Comparison of ENCODE assay signal across 18 cellular contexts in genomic region chr13:22960827-22961226, GRCh38.
DNase-seq lines count a peak whose midpoint lies in the region; TF ChIP-seq lines count a peak whose summit lies in the region.
"Had no signal": no experiment of that assay in that cellular context is flagged by ENCODE, and none has a peak within 500 bp of the region (broad histone marks: within the 10 kb centered on the region; RNA-seq: fewer than 3 reads in every experiment).

No MANE protein-coding gene starts in this region.

- H3K27ac Mint-ChIP-seq in endodermal cell, result no peak overlapping the region
- H3K27ac Mint-ChIP-seq in osteocyte (ENCODE audit: unreplicated experiment), result no peak overlapping the region
- H3K27ac Mint-ChIP-seq: CD4-positive, alpha-beta memory T cell; GM23338 had no signal

- in situ Hi-C loops in GM13977 (cut with MboI; ENCODE audit: low pct_unique_long_range_greater_than_20kb, low sequenced_read_pairs, unreplicated experiment), result loop anchor here (5.0 kb wide), 1 partner anchor 1426 kb away; no protein-coding TSS in a partner anchor

- POLR2A ChIA-PET in GM10248 (lab: Yijun Ruan, JAX), result no interaction called here

- H3K36me3 Mint-ChIP-seq in endodermal cell (ENCODE audit: low read depth) (no peaks in the 10 kb centered on the region), osteocyte (ENCODE audit: unreplicated experiment) (no peaks in the 10 kb centered on the region)
- H3K36me3 Mint-ChIP-seq: CD14-positive monocyte; CD4-positive, alpha-beta memory T cell had no signal

- CTCF ChIA-PET in GM10248 (lab: Yijun Ruan, JAX), result no interaction called here

- H3K4me3 ChIP-seq in endodermal cell (ENCODE audit: low read length), result no peak overlapping the region
- H3K4me3 ChIP-seq: A549, BLaER1, GM12878, GM23338 had no signal

- H3K4me3 Mint-ChIP-seq in endodermal cell, result no peak overlapping the region
- H3K4me3 Mint-ChIP-seq in osteocyte (ENCODE audit: unreplicated experiment), result no peak overlapping the region
- H3K4me3 Mint-ChIP-seq: CD4-positive, alpha-beta memory T cell; GM23338; H9 had no signal

- no peaks in the 10 kb centered on the region for H3K4me1 ChIP-seq in endodermal cell (ENCODE audit: control insufficient read depth, insufficient read depth, low read length)
- H3K4me1 ChIP-seq: A549, BLaER1 had no signal

- H3K9ac ChIP-seq in endodermal cell (ENCODE audit: extremely low read depth, low read length, poor library complexity, severe bottlenecking), result no peak overlapping the region
- H3K9ac ChIP-seq: BLaER1 had no signal

- no peaks in the 10 kb centered on the region for H3K27me3 ChIP-seq in endodermal cell (ENCODE audit: control insufficient read depth, insufficient read depth, low read length, poor library complexity, severe bottlenecking)
- H3K27me3 ChIP-seq: BLaER1 had no signal

- no peaks in the 10 kb centered on the region for H3K9me3 ChIP-seq in endodermal cell (ENCODE audit: control insufficient read depth, low read length)
- H3K9me3 ChIP-seq: A549, BLaER1 had no signal

- H3K36me3 ChIP-seq in endodermal cell (ENCODE audit: control insufficient read depth, insufficient read depth, low read length), result no peaks in the 10 kb centered on the region
- H3K36me3 ChIP-seq: BLaER1 had no signal

- 93 to 95% methylated on average over 5 to 8 of the region's 8 CpGs for WGBS in endodermal cell (ENCODE audit: insufficient coverage in 1 of 2, insufficient read length in 1 of 2), 2 experiments

- H3K27me3 Mint-ChIP-seq in endodermal cell (ENCODE audit: insufficient read depth), result peaks cover 5% of the 10 kb centered on the region
- H3K27me3 Mint-ChIP-seq in osteocyte (ENCODE audit: unreplicated experiment), result no peaks in the 10 kb centered on the region

- peak; percentile 3 for DNase-seq in GM10248 (ENCODE audit: extremely low spot score)
- peak; percentile 4 for DNase-seq in GM13977 (ENCODE audit: low spot score)
- peak; percentile 26 for DNase-seq in endodermal cell
- peak; percentile 75 for DNase-seq in osteocyte (ENCODE audit: extremely low spot score, unreplicated experiment)
- no peak for DNase-seq in UCSD-AML1 (lab: John Stamatoyannopoulos, UW; ENCODE audit: unreplicated experiment)
- no peak for DNase-seq in effector CD8-positive, alpha-beta T cell (lab: John Stamatoyannopoulos, UW)
- no peak for DNase-seq in NCI-H2227 treated with DMSO at 0.1 percent for 48 hours (lab: John Stamatoyannopoulos, UW)
- DNase-seq: CD4-positive, alpha-beta memory T cell; DMS153; DMS79; GDM1; H9; KG1 had no signal

- no peak overlapping the region for H3K27ac ChIP-seq in endodermal cell (ENCODE audit: low read depth, low read length)
- H3K27ac ChIP-seq: A549, BLaER1 had no signal

- H3K4me1 Mint-ChIP-seq in endodermal cell (no peaks in the 10 kb centered on the region), osteocyte (ENCODE audit: unreplicated experiment) (peaks cover 1% of the 10 kb centered on the region)
- H3K4me1 Mint-ChIP-seq: CD4-positive, alpha-beta memory T cell had no signal

- no peaks in the 10 kb centered on the region for H3K9me3 Mint-ChIP-seq in endodermal cell
- no peaks in the 10 kb centered on the region for H3K9me3 Mint-ChIP-seq in osteocyte (ENCODE audit: unreplicated experiment)
- H3K9me3 Mint-ChIP-seq: GM23338 had no signal

- TF ChIP-seq CTCF in GM10248 (IDR thresholded peaks at IDR 0.05; ENCODE audit: control extremely low read depth, extremely low read depth, low read depth, missing control alignments) (no peak), GM13977 (IDR thresholded peaks at IDR 0.05; ENCODE audit: extremely low read depth, insufficient read depth, missing control alignments) (no peak), endodermal cell (conservative IDR thresholded peaks at IDR 0.05) (no peak), osteocyte (IDR thresholded peaks at IDR 0.05) (no peak)

Comparison
In these comparisons a context has a peak if more than half of its experiments do, and no peak if none do; other contexts are left out.
1. DNase-seq: peak in GM10248 (single experiment), GM13977 (single experiment), endodermal cell (single experiment) and osteocyte (single experiment); none in UCSD-AML1 (single experiment), effector CD8-positive, alpha-beta T cell (single experiment) and NCI-H2227 treated with DMSO at 0.1 percent for 48 hours (single experiment).